Comparison of ENCODE assay signal across 8 cellular contexts in the genomic region with DNA sequence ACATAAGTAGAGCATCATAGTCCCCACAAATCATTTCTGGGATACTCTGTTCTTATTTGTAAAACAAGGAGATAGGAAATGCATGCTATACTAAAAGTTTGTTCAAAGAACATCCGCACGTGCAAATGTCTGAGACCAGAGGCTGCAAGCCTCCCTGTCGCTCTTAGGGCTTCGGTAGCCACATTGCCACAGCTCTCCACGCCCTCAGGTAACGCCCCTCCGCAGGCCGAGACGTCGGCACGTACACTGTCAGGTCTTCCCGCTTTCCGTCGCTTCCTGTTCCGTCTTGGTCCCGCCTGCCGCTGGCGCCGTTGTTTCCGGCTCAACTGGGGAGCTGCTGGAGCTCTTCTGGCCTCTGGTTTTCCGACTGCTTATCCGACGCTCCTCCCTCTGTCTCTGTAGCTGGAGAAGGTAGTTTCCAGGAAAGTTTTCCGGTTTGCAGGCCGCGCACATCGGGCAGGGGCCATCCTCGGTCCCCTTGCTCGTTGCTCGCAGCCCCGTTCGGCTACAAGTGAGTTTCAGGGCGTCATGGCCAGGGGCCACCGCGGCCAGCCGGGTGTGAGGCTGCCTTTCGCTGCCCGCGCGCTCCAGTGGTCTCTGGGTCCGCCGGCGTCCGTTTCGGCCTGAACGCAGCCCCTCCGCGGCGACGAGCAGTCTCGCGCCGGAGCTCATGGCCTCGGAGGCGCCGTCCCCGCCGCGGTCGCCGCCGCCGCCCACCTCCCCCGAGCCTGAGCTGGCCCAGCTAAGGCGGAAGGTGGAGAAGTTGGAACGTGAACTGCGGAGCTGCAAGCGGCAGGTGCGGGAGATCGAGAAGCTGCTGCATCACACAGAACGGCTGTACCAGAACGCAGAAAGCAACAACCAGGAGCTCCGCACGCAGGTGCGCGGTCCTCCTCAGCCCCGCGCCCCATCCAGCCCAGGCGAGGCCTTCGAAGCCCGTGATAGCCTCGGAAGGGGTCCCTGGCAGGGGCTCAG.
DNase-seq lines count a peak whose midpoint lies in the region; ATAC-seq, FAIRE-seq and TF ChIP-seq lines count a peak whose summit lies in the region.

A gene with protein sequence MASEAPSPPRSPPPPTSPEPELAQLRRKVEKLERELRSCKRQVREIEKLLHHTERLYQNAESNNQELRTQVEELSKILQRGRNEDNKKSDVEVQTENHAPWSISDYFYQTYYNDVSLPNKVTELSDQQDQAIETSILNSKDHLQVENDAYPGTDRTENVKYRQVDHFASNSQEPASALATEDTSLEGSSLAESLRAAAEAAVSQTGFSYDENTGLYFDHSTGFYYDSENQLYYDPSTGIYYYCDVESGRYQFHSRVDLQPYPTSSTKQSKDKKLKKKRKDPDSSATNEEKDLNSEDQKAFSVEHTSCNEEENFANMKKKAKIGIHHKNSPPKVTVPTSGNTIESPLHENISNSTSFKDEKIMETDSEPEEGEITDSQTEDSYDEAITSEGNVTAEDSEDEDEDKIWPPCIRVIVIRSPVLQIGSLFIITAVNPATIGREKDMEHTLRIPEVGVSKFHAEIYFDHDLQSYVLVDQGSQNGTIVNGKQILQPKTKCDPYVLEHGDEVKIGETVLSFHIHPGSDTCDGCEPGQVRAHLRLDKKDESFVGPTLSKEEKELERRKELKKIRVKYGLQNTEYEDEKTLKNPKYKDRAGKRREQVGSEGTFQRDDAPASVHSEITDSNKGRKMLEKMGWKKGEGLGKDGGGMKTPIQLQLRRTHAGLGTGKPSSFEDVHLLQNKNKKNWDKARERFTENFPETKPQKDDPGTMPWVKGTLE (plus strand): TSS at position 308 of the 975 bp plus-strand sequence. CDS start 363 bp downstream, at position 671.

- FAIRE-seq in islet of Langerhans (lab: Jason Lieb, UNC), result peak; percentile 62

- TF ChIP-seq CTCF in AG09309 (IDR thresholded peaks at IDR 0.05; ENCODE audit: control insufficient read depth, insufficient read depth, low read depth, low read length, missing control alignments), result no peak

- ATAC-seq in GM19025 (IDR thresholded peaks at IDR 0.05; ENCODE audit: low read depth, unreplicated experiment), result peak; percentile 96
- ATAC-seq in HG03342 (IDR thresholded peaks at IDR 0.05; ENCODE audit: unreplicated experiment), result peak; percentile 99

- H3K4me3 ChIP-seq in AG09309 (ENCODE audit: control insufficient read depth, low read depth, low read length), result peak within 1 kb of the TSS; percentile 93

- DNase-seq in AG09309 (ENCODE audit: low read depth) (peak; percentile 61), NCI-H446 (lab: John Stamatoyannopoulos, UW) (peak; percentile 72 to 92), cerebellar nuclear complex (lab: John Stamatoyannopoulos, UW) (peak; percentile 13 to 70)
- peak; percentile 90 for DNase-seq in activated CD4-positive, CD25-positive, alpha-beta regulatory T cell treated with anti-CD3 and anti-CD28 coated beads, Interleukin-2, amount 50 U/mL, for 72 hours
- peak; percentile 87 for DNase-seq in stimulated activated CD4-positive, alpha-beta T cell treated with anti-CD3 and anti-CD28 coated beads, Interleukin-12 subunit alpha, Interleukin-12 subunit beta, amount 100 ng/mL, for 4 hours

Comparison
In these comparisons a context has a peak if more than half of its experiments do, and no peak if none do; other contexts are left out.
1. Peak in every context shown above with its lines: DNase-seq, ATAC-seq and H3K4me3 ChIP-seq.